ENCODE assay signal across 8 cellular contexts in genomic region chr14:104827173-104828055, GRCh38. TPM values are rescaled to one million over a fixed set of nuclear protein-coding genes. Genes with fewer than 3 reads are reported as not detected.
A peak's percentile ranks its signal among the peaks of the same experiment; 100 is the strongest.
DNase-seq lines count a peak whose midpoint lies in the region; FAIRE-seq and TF ChIP-seq lines count a peak whose summit lies in the region.

No MANE protein-coding gene starts in this region.

- H3K4me1 ChIP-seq in kidney (ENCODE audit: control insufficient read depth in 1 of 2, insufficient read depth in 1 of 2, low read depth in 1 of 2, low read length in 2 of 2): peaks cover 0 to 15% of the 10 kb centered on the region in 2 donors

- in situ Hi-C loops in brain microvascular endothelial cell (cut with HindIII; ENCODE audit: low pct_ligation_motif_present, low sequenced_read_pairs): no loop called here

- TF ChIP-seq CTCF in brain microvascular endothelial cell (IDR thresholded peaks at IDR 0.05; ENCODE audit: low read depth, low read length, missing control alignments): peak; percentile 78
- TF ChIP-seq CTCF in kidney (IDR thresholded peaks at IDR 0.05; ENCODE audit: borderline replicate concordance, extremely low read depth, insufficient read depth): peak; percentile 29

- H3K36me3 ChIP-seq in brain microvascular endothelial cell (replicated peaks): no peaks in the 10 kb centered on the region
- H3K36me3 ChIP-seq in kidney (ENCODE audit: control insufficient read depth in 1 of 2, insufficient read depth in 2 of 2, low read length in 2 of 2): no peaks in the 10 kb centered on the region

- H3K4me3 ChIP-seq in brain microvascular endothelial cell (ENCODE audit: low read depth, low read length): peak overlapping the region; percentile 47
- peak overlapping the region in 1 of 2 donors; percentile 49 for H3K4me3 ChIP-seq in kidney (ENCODE audit: low read length in 2 of 2)

- intact Hi-C loops in kidney (cut with DNase I): no loop called here

- peak; percentile 38 for DNase-seq in EH (ENCODE audit: low read depth)
- peak; percentile 22 for DNase-seq in LoVo (ENCODE audit: low spot score)
- DNase-seq in T-helper 2 cell: peak in 4 of 5 experiments; percentile 24 to 58 (median 45)
- DNase-seq in brain microvascular endothelial cell: no peak
- peak; percentile 84 for DNase-seq in kidney
- peak; percentile 42 to 47 for DNase-seq in stimulated activated CD4-positive, alpha-beta T cell treated with anti-CD3 and anti-CD28 coated beads, Interleukin-4, amount 100 ng/mL, for 4 hours
- no peak for DNase-seq in Ammon's horn (ENCODE audit: low spot score)
- no peak for DNase-seq in NCI-H187 treated with DMSO at 0.1 percent for 48 hours (lab: John Stamatoyannopoulos, UW)

- H3K9me3 ChIP-seq in kidney (ENCODE audit: control insufficient read depth in 1 of 2, low read length in 2 of 2): no peaks in the 10 kb centered on the region

- H3K27me3 ChIP-seq in brain microvascular endothelial cell (replicated peaks): no peaks in the 10 kb centered on the region

- H3K9ac ChIP-seq in kidney (ENCODE audit: low read length in 2 of 2): no peak overlapping the region

- FAIRE-seq in kidney (lab: Jason Lieb, UNC): no peak

- H3K27ac ChIP-seq in brain microvascular endothelial cell: no peak overlapping the region
- no peak overlapping the region for H3K27ac ChIP-seq in kidney (ENCODE audit: low read depth in 2 of 2, low read length in 2 of 2)

RNA-seq across cellular contexts. Expression of gene ZBTB42, which starts 26.5 kb away (rescaled TPM):
- 10.0 TPM for total RNA-seq in kidney
- 3.9 TPM for polyA plus RNA-seq in kidney (ENCODE audit: insufficient read depth, low read depth, low replicate concordance)

RNA-seq across cellular contexts. Expression of gene AKT1, which starts 31.9 kb away (rescaled TPM):
- total RNA-seq in kidney: 125 TPM
- polyA plus RNA-seq in kidney (ENCODE audit: insufficient read depth, low read depth, low replicate concordance): 70.6 TPM

RNA-seq across cellular contexts. Expression of gene CEP170B, which starts 37.7 kb away (rescaled TPM):
- 42.4 TPM for total RNA-seq in kidney
- 8.1 TPM for polyA plus RNA-seq in kidney (ENCODE audit: insufficient read depth, low read depth, low replicate concordance)

Comparison
In these comparisons a context has a peak if more than half of its experiments do, and no peak if none do; other contexts are left out.
1. DNase-seq: peak in EH (single experiment), LoVo (single experiment), T-helper 2 cell (4 of 5), kidney (single experiment) and stimulated activated CD4-positive, alpha-beta T cell treated with anti-CD3 and anti-CD28 coated beads, Interleukin-4, amount 100 ng/mL, for 4 hours (2 of 2); none in brain microvascular endothelial cell (single experiment), Ammon's horn (single experiment) and NCI-H187 treated with DMSO at 0.1 percent for 48 hours (single experiment).